8 cellular contexts compared by ENCODE assay signal in genomic region chr7:131327049-131327625, GRCh38. TPM values are rescaled to one million over a fixed set of nuclear protein-coding genes. Genes with fewer than 3 reads are reported as not detected.
DNase-seq lines count a peak whose midpoint lies in the region; ATAC-seq and TF ChIP-seq lines count a peak whose summit lies in the region.

No MANE protein-coding gene starts in this region.

- no peaks in the 10 kb centered on the region for H3K4me1 ChIP-seq in NT2/D1 (ENCODE audit: insufficient read depth, insufficient read length)
- peaks cover 22% of the 10 kb centered on the region for H3K4me1 ChIP-seq in skeletal muscle satellite cell (ENCODE audit: control insufficient read depth, insufficient read depth, low read length)

- peak overlapping the region; percentile 85 for H3K4me3 Mint-ChIP-seq in MCF 10A (ENCODE audit: unreplicated experiment)

- H3K27ac ChIP-seq in 22Rv1: peak overlapping the region; percentile 82

- H3K27me3 ChIP-seq in NT2/D1 (ENCODE audit: insufficient read depth, insufficient read length): no peaks in the 10 kb centered on the region
- no peaks in the 10 kb centered on the region for H3K27me3 ChIP-seq in skeletal muscle satellite cell (ENCODE audit: control insufficient read depth, insufficient read depth, low read length)

- no peaks in the 10 kb centered on the region for H3K27me3 Mint-ChIP-seq in MCF 10A (ENCODE audit: insufficient read depth, unreplicated experiment)

- intact Hi-C loops in MCF 10A (cut with micrococcal nuclease): loop anchor here (1.0 to 5.0 kb wide), 2 partner anchors 165 to 221 kb away; no protein-coding TSS in a partner anchor

- peak overlapping the region; percentile 97 for H3K4me2 ChIP-seq in skeletal muscle satellite cell (ENCODE audit: low read length)

- no peaks in the 10 kb centered on the region for H3K9me3 Mint-ChIP-seq in MCF 10A (ENCODE audit: unreplicated experiment)

- H3K36me3 Mint-ChIP-seq in MCF 10A (ENCODE audit: insufficient read depth, unreplicated experiment): peaks cover 7% of the 10 kb centered on the region

- ATAC-seq in HG02678 (IDR thresholded peaks at IDR 0.05; ENCODE audit: unreplicated experiment): peak; percentile 11

- BruUV-seq in MCF 10A (replicated peaks; lab: Mats Ljungman, UMichigan): TSS peak; percentile 49

- DNase-seq in Daoy (ENCODE audit: low read depth) (peak; percentile 81), NT2/D1 (ENCODE audit: low read depth, low spot score) (no peak), MCF 10A (ENCODE audit: unreplicated experiment) (peak; percentile 54), iPS-NIHi7 (ENCODE audit: extremely low spot score) (peak; percentile 60)
- no peak for DNase-seq in NK-92 treated with Interleukin-12 subunit alpha and Interleukin-12 subunit beta, amount 100 ng/mL, for 24 hours (lab: John Stamatoyannopoulos, UW)

- H3K4me3 ChIP-seq in NT2/D1 (ENCODE audit: insufficient read length, low read depth): peak overlapping the region; percentile 91
- peak overlapping the region; percentile 90 for H3K4me3 ChIP-seq in skeletal muscle satellite cell (ENCODE audit: low read length)

- H3K9ac ChIP-seq in NT2/D1 (ENCODE audit: insufficient read length, low read depth): peak overlapping the region; percentile 68
- peak overlapping the region; percentile 98 for H3K9ac ChIP-seq in skeletal muscle satellite cell (ENCODE audit: low read depth, low read length)

- H3K9me3 ChIP-seq in NT2/D1 (ENCODE audit: insufficient read depth, low read length) (no peaks in the 10 kb centered on the region), skeletal muscle satellite cell (replicated peaks; ENCODE audit: low read length) (no peaks in the 10 kb centered on the region)

- TF ChIP-seq CTCF in 22Rv1 (IDR thresholded peaks at IDR 0.05) (no peak), MCF 10A (IDR thresholded peaks at IDR 0.05; ENCODE audit: unreplicated experiment) (no peak)

- H3K36me3 ChIP-seq in NT2/D1 (ENCODE audit: insufficient read depth, insufficient read length, low read length): peaks cover 6% of the 10 kb centered on the region
- no peaks in the 10 kb centered on the region for H3K36me3 ChIP-seq in skeletal muscle satellite cell (ENCODE audit: insufficient read depth, low read length)

- H3K27ac Mint-ChIP-seq in MCF 10A (ENCODE audit: low read depth, unreplicated experiment): peak overlapping the region; percentile 99

- POLR2A ChIA-PET in MCF 10A (lab: Yijun Ruan, JAX): interaction anchor here (0.6 to 4.6 kb wide), 37 partner anchors 9 to 414 kb away, joined by 3 to 86 read pairs (median 4); no protein-coding TSS in a partner anchor

- H3K4me1 Mint-ChIP-seq in MCF 10A (ENCODE audit: insufficient read depth, unreplicated experiment): peaks cover 16% of the 10 kb centered on the region

- CTCF ChIA-PET in MCF 10A (lab: Yijun Ruan, JAX): interaction anchor here (0.7 to 1.7 kb wide), 4 partner anchors 13 to 26 kb away, joined by 3 to 7 read pairs (median 4); no protein-coding TSS in a partner anchor

RNA-seq across cellular contexts. Expression of gene MKLN1, which starts 0.5 kb away (rescaled TPM):
- total RNA-seq in Daoy (2014; rRNA removed; shearing (Covaris generic)): 51.5 and 53.3 TPM in 2 replicates
- total RNA-seq in MCF 10A (2022): 35.6 and 35.8 TPM in 2 replicates
- total RNA-seq in skeletal muscle satellite cell (2012; rRNA removed): 27.1 and 41.3 TPM in 2 replicates

Comparison
In these comparisons a context has a peak if more than half of its experiments do, and no peak if none do; other contexts are left out.
1. DNase-seq: peak in Daoy (single experiment), MCF 10A (single experiment) and iPS-NIHi7 (single experiment); none in NT2/D1 (single experiment) and NK-92 treated with Interleukin-12 subunit alpha and Interleukin-12 subunit beta, amount 100 ng/mL, for 24 hours (single experiment).